Comparison of ENCODE assay signal across 29 cellular contexts in genomic region chr4:141567326-141567915, GRCh38.
"Had no signal": no experiment of that assay in that cellular context is flagged by ENCODE, and none has a peak within 500 bp of the region (broad histone marks: within the 10 kb centered on the region; RNA-seq: fewer than 3 reads in every experiment).

No MANE protein-coding gene starts in this region.

- H3K36me3 ChIP-seq: adrenal gland, SJCRH30, WERI-Rb-1 had no signal

- H3K4me2 ChIP-seq: SK-N-SH had no signal

- H3K4me3 ChIP-seq: adrenal gland, SJCRH30 had no signal

- H3K27ac Mint-ChIP-seq: activated CD4-positive, alpha-beta T cell treated with anti-CD3 and anti-CD28 coated beads for 36 hours; activated CD8-positive, alpha-beta T cell treated with anti-CD3 and anti-CD28 coated beads, Interleukin-2, amount 10 ng/mL, durations not matched to agents 7 days and 5 days; activated naive CD8-positive, alpha-beta T cell treated with anti-CD3 and anti-CD28 coated beads, Interleukin-2, amount 10 ng/mL, durations not matched to agents 7 days and 5 days had no signal

- H3K27me3 Mint-ChIP-seq: activated CD4-positive, alpha-beta T cell treated with anti-CD3 and anti-CD28 coated beads for 36 hours; activated naive CD8-positive, alpha-beta T cell treated with anti-CD3 and anti-CD28 coated beads, Interleukin-2, amount 10 ng/mL, durations not matched to agents 7 days and 5 days had no signal

- H3K4me1 ChIP-seq: adrenal gland had no signal

- H3K27ac ChIP-seq: adrenal gland, SJCRH30, WERI-Rb-1 had no signal

- H3K4me1 Mint-ChIP-seq: activated CD4-positive, alpha-beta T cell treated with anti-CD3 and anti-CD28 coated beads for 36 hours; activated naive CD8-positive, alpha-beta T cell treated with anti-CD3 and anti-CD28 coated beads, Interleukin-2, amount 10 ng/mL, durations not matched to agents 7 days and 5 days had no signal

- H3K9ac ChIP-seq: SK-N-SH had no signal

- H3K9me3 ChIP-seq: adrenal gland, SK-N-SH had no signal

- H3K27me3 ChIP-seq: adrenal gland, SJCRH30 had no signal

- DNase-seq: activated CD4-positive, alpha-beta T cell treated with anti-CD3 and anti-CD28 coated beads for 36 hours; activated CD4-positive, alpha-beta T cell treated with anti-CD3 and anti-CD28 coated beads, Interleukin-2, amount 50 U/mL, for 1 hour; activated CD8-positive, alpha-beta memory T cell treated with anti-CD3 and anti-CD28 coated beads, Interleukin-2, amount 50 U/mL, for 48 hours; activated CD8-positive, alpha-beta T cell treated with anti-CD3 and anti-CD28 coated beads, Interleukin-2, amount 10 ng/mL, durations not matched to agents 7 days and 5 days; activated naive CD4-positive, alpha-beta T cell treated with anti-CD3 and anti-CD28 coated beads, Interleukin-2, amount 50 U/mL, for 16 hours; activated naive CD8-positive, alpha-beta T cell treated with anti-CD3 and anti-CD28 coated beads, Interleukin-2, amount 10 ng/mL, durations not matched to agents 7 days and 5 days; activated T-cell treated with anti-CD3 and anti-CD28 coated beads, Interleukin-2, amount 50 U/mL, for 1 hour; adrenal gland; anterior cingulate cortex; caudate nucleus; Karpas-422; MM.1S; NCI-H1105 treated with DMSO at 0.1 percent for 48 hours; NCI-H1436 treated with DMSO at 0.1 percent for 48 hours; NCI-H187; NCI-H2081; NCI-H2171; NCI-H226; NCI-H526; NCI-H774; NK-92 treated with Interleukin-12 subunit alpha and Interleukin-12 subunit beta, amount 100 ng/mL, for 24 hours; OCI-M1; RPMI8226; SJCRH30; SK-N-SH; T-helper 1 cell; WERI-Rb-1 had no signal

- ATAC-seq: activated CD4-positive, alpha-beta T cell treated with anti-CD3 and anti-CD28 coated beads for 36 hours; activated CD8-positive, alpha-beta T cell treated with anti-CD3 and anti-CD28 coated beads, Interleukin-2, amount 10 ng/mL, durations not matched to agents 7 days and 5 days; Panc1; Right ventricle myocardium inferior had no signal

- H3K4me3 Mint-ChIP-seq: activated CD4-positive, alpha-beta T cell treated with anti-CD3 and anti-CD28 coated beads for 36 hours; activated CD8-positive, alpha-beta T cell treated with anti-CD3 and anti-CD28 coated beads, Interleukin-2, amount 10 ng/mL, durations not matched to agents 7 days and 5 days; activated naive CD8-positive, alpha-beta T cell treated with anti-CD3 and anti-CD28 coated beads, Interleukin-2, amount 10 ng/mL, durations not matched to agents 7 days and 5 days had no signal

- H3K9me3 Mint-ChIP-seq: activated naive CD8-positive, alpha-beta T cell treated with anti-CD3 and anti-CD28 coated beads, Interleukin-2, amount 10 ng/mL, durations not matched to agents 7 days and 5 days had no signal

- H3K36me3 Mint-ChIP-seq: activated naive CD8-positive, alpha-beta T cell treated with anti-CD3 and anti-CD28 coated beads, Interleukin-2, amount 10 ng/mL, durations not matched to agents 7 days and 5 days had no signal
